In the genomic region with DNA sequence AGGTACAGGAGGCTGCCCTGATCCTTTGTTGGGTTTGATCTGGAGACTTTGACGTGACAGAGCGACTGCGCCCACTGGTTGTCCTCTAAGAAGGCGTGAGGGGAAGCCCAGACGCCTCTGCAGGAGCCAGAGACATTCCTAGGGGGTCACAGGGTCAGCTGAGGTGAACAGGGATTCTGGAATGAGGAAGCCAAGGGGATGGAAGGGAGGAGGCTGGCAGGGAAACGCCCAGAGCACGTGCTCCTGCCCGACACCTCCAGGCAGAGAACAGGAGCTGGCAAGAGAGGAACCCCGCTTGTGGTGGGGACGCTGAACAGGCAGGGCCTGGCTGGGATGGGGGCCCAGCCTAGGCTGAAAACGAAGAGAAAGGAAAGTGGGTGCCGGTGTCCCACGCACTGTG, we compare ENCODE assay signal across 14 cellular contexts. TPM values are rescaled to one million over a fixed set of nuclear protein-coding genes. Genes with fewer than 3 reads are reported as not detected.
A peak's percentile ranks its signal among the peaks of the same experiment; 100 is the strongest.
DNase-seq lines count a peak whose midpoint lies in the region; ATAC-seq and TF ChIP-seq lines count a peak whose summit lies in the region.
"Had no signal": no experiment of that assay in that cellular context is flagged by ENCODE, and none has a peak within 500 bp of the region (broad histone marks: within the 10 kb centered on the region; RNA-seq: fewer than 3 reads in every experiment).

No MANE protein-coding gene starts in this region.

- H3K4me2 ChIP-seq in GM23338 = no peak overlapping the region
- H3K4me2 ChIP-seq: smooth muscle cell had no signal

- H3K27ac ChIP-seq in GM23338 (ENCODE audit: low read depth) = no peak overlapping the region
- no peak overlapping the region for H3K27ac ChIP-seq in RWPE2 (ENCODE audit: poor library complexity, severe bottlenecking)
- H3K27ac ChIP-seq: SK-N-MC had no signal

- H3F3A ChIP-seq in GM23338 (replicated peaks; ENCODE audit: low read depth) = no peaks in the 10 kb centered on the region

- no peak overlapping the region for H3K27ac Mint-ChIP-seq in GM23338

- no peak overlapping the region for H3K4me3 Mint-ChIP-seq in GM23338

- no peaks in the 10 kb centered on the region for H3K36me3 Mint-ChIP-seq in GM23338 (ENCODE audit: low read depth)

- DNase-seq in GM23338 (ENCODE audit: low spot score) (peak; percentile 77), RWPE2 (ENCODE audit: low spot score) (no peak), glomerular visceral epithelial cell (ENCODE audit: extremely low spot score) (peak; percentile 12), renal cortical epithelial cell (ENCODE audit: low read depth) (peak; percentile 58), NCI-H1105 (lab: John Stamatoyannopoulos, UW) (no peak)
- no peak for DNase-seq in activated T-cell treated with anti-CD3 and anti-CD28 coated beads, Interleukin-2, amount 50 U/mL, for 48 hours
- DNase-seq: activated CD4-positive, alpha-beta T cell treated with anti-CD3 and anti-CD28 coated beads for 4 hours; activated effector memory CD4-positive, alpha-beta T cell treated with Interleukin-2 at 50 U/mL for 16 hours; glutamatergic neuron; NCI-H69 had no signal

- H3K27me3 Mint-ChIP-seq in GM23338 (ENCODE audit: insufficient read depth, low read depth, poor library complexity) = peaks cover 11% of the 10 kb centered on the region

- H3K79me2 ChIP-seq in GM23338 (replicated peaks; ENCODE audit: insufficient read depth) = no peaks in the 10 kb centered on the region

- no peaks in the 10 kb centered on the region for H3K9me2 ChIP-seq in GM23338 (ENCODE audit: insufficient read depth)

- no peaks in the 10 kb centered on the region for H3K9me3 ChIP-seq in RWPE2 (ENCODE audit: severe bottlenecking)

- peak; percentile 92 for ATAC-seq in GM23338
- peak; percentile 83 for ATAC-seq in RWPE2 (ENCODE audit: low read depth)
- no peak for ATAC-seq in GM18505 (IDR thresholded peaks at IDR 0.05; ENCODE audit: unreplicated experiment)
- no peak for ATAC-seq in HG02759 (IDR thresholded peaks at IDR 0.05; ENCODE audit: unreplicated experiment)

- H3K9me3 Mint-ChIP-seq in GM23338 = no peaks in the 10 kb centered on the region

- peak overlapping the region; percentile 86; the same call in 1 of the 2 replicates for H2AFZ ChIP-seq in GM23338

- TF ChIP-seq POLR2A in GM18505 (IDR thresholded peaks at IDR 0.05; ENCODE audit: borderline replicate concordance, extremely low read depth, insufficient read depth, insufficient read length) = no peak

- H4K20me1 ChIP-seq in GM23338 (replicated peaks; ENCODE audit: insufficient read depth) = no peaks in the 10 kb centered on the region

- H3K36me3 ChIP-seq in GM23338 (ENCODE audit: insufficient read depth) (no peaks in the 10 kb centered on the region), RWPE2 (ENCODE audit: low read depth) (no peaks in the 10 kb centered on the region)

- no peak overlapping the region for H3K4me3 ChIP-seq in GM23338
- no peak overlapping the region for H3K4me3 ChIP-seq in RWPE2 (ENCODE audit: severe bottlenecking)
- H3K4me3 ChIP-seq: SK-N-MC, smooth muscle cell had no signal

- no peaks in the 10 kb centered on the region for H3K4me1 ChIP-seq in GM23338 (ENCODE audit: insufficient read depth)
- H3K4me1 ChIP-seq in RWPE2 (ENCODE audit: insufficient read depth, poor library complexity, severe bottlenecking) = no peaks in the 10 kb centered on the region

- H3K27me3 ChIP-seq in GM23338 (ENCODE audit: insufficient read depth) = no peaks in the 10 kb centered on the region
- no peaks in the 10 kb centered on the region for H3K27me3 ChIP-seq in RWPE2 (ENCODE audit: insufficient read depth, poor library complexity, severe bottlenecking)

- TF ChIP-seq CTCF in GM23338 (conservative IDR thresholded peaks at IDR 0.05; ENCODE audit: low read depth in 2 of 2) = no peak
- no peak for TF ChIP-seq CTCF in RWPE2 (IDR thresholded peaks at IDR 0.05; ENCODE audit: poor library complexity, severe bottlenecking)

- peaks cover 4% of the 10 kb centered on the region for H3K4me1 Mint-ChIP-seq in GM23338

TF ChIP-seq in GM23338, 12 proteins besides CTCF, POLR2A, EP300 and RAD21 (continues in another document):
- TF ChIP-seq CREB1 (CRISPR knock-in tag; IDR thresholded peaks at IDR 0.05; ENCODE audit: low read depth) = no peak
- no peak for TF ChIP-seq ZNF331 (CRISPR knock-in tag; IDR thresholded peaks at IDR 0.05; ENCODE audit: low read depth)
- no peak for TF ChIP-seq EZH2 (IDR thresholded peaks at IDR 0.05; ENCODE audit: low read depth, unreplicated experiment)
- TF ChIP-seq, protein P1, sequence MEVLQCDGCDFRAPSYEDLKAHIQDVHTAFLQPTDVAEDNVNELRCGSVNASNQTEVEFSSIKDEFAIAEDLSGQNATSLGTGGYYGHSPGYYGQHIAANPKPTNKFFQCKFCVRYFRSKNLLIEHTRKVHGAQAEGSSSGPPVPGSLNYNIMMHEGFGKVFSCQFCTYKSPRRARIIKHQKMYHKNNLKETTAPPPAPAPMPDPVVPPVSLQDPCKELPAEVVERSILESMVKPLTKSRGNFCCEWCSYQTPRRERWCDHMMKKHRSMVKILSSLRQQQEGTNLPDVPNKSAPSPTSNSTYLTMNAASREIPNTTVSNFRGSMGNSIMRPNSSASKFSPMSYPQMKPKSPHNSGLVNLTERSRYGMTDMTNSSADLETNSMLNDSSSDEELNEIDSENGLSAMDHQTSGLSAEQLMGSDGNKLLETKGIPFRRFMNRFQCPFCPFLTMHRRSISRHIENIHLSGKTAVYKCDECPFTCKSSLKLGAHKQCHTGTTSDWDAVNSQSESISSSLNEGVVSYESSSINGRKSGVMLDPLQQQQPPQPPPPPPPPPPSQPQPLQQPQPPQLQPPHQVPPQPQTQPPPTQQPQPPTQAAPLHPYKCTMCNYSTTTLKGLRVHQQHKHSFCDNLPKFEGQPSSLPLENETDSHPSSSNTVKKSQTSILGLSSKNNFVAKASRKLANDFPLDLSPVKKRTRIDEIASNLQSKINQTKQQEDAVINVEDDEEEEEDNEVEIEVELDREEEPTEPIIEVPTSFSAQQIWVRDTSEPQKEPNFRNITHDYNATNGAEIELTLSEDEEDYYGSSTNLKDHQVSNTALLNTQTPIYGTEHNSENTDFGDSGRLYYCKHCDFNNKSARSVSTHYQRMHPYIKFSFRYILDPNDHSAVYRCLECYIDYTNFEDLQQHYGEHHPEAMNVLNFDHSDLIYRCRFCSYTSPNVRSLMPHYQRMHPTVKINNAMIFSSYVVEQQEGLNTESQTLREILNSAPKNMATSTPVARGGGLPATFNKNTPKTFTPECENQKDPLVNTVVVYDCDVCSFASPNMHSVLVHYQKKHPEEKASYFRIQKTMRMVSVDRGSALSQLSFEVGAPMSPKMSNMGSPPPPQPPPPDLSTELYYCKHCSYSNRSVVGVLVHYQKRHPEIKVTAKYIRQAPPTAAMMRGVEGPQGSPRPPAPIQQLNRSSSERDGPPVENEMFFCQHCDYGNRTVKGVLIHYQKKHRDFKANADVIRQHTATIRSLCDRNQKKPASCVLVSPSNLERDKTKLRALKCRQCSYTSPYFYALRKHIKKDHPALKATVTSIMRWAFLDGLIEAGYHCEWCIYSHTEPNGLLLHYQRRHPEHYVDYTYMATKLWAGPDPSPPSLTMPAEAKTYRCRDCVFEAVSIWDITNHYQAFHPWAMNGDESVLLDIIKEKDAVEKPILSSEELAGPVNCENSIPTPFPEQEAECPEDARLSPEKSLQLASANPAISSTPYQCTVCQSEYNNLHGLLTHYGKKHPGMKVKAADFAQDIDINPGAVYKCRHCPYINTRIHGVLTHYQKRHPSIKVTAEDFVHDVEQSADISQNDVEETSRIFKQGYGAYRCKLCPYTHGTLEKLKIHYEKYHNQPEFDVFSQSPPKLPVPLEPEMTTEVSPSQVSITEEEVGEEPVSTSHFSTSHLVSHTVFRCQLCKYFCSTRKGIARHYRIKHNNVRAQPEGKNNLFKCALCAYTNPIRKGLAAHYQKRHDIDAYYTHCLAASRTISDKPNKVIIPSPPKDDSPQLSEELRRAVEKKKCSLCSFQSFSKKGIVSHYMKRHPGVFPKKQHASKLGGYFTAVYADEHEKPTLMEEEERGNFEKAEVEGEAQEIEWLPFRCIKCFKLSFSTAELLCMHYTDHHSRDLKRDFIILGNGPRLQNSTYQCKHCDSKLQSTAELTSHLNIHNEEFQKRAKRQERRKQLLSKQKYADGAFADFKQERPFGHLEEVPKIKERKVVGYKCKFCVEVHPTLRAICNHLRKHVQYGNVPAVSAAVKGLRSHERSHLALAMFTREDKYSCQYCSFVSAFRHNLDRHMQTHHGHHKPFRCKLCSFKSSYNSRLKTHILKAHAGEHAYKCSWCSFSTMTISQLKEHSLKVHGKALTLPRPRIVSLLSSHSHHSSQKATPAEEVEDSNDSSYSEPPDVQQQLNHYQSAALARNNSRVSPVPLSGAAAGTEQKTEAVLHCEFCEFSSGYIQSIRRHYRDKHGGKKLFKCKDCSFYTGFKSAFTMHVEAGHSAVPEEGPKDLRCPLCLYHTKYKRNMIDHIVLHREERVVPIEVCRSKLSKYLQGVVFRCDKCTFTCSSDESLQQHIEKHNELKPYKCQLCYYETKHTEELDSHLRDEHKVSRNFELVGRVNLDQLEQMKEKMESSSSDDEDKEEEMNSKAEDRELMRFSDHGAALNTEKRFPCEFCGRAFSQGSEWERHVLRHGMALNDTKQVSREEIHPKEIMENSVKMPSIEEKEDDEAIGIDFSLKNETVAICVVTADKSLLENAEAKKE (CRISPR knock-in tag; IDR thresholded peaks at IDR 0.05) = no peak
- TF ChIP-seq EZH2phosphoT487 (IDR thresholded peaks at IDR 0.05; ENCODE audit: unreplicated experiment) = no peak
- TF ChIP-seq ZNF114 (CRISPR knock-in tag; IDR thresholded peaks at IDR 0.05) = no peak
- TF ChIP-seq POLR2AphosphoS5 (IDR thresholded peaks at IDR 0.05; ENCODE audit: low read depth) = no peak

RNA-seq across cellular contexts. Expression of a gene that starts 5.6 kb away (rescaled TPM):
- 0.52 TPM in 1 of 2 replicates, not detected in the other for total RNA-seq in GM23338 (2014; rRNA removed; shearing (Covaris generic))
- 0.08 TPM in 1 of 2 replicates, not detected in the other for polyA plus RNA-seq in GM23338 (2016; fragmentation: Nextera tagmentation; extraction: Ambion mirVana)
- 0.05 TPM in 1 of 2 replicates, not detected in the other for total RNA-seq in renal cortical epithelial cell

RNA-seq across cellular contexts. Expression of a gene that starts 28.5 kb away (rescaled TPM):
- 146 and 168 TPM in 2 replicates for total RNA-seq in GM23338 (2014; rRNA removed; shearing (Covaris generic))
- 147 and 156 TPM in 2 replicates for polyA plus RNA-seq in GM23338 (2016; fragmentation: Nextera tagmentation; extraction: Ambion mirVana)
- total RNA-seq in renal cortical epithelial cell = 130 and 459 TPM in 2 replicates

RNA-seq across cellular contexts. Expression of a gene that starts 44.7 kb away (rescaled TPM):
- 9.6 and 26.9 TPM in 2 replicates for total RNA-seq in GM23338 (2014; rRNA removed; shearing (Covaris generic))
- 17.5 and 18.6 TPM in 2 replicates for polyA plus RNA-seq in GM23338 (2016; fragmentation: Nextera tagmentation; extraction: Ambion mirVana)
- 4.0 and 30.1 TPM in 2 replicates for total RNA-seq in renal cortical epithelial cell

RNA-seq across cellular contexts. Expression of a gene that starts 44.8 kb away (rescaled TPM):
- total RNA-seq in GM23338 (2014; rRNA removed; shearing (Covaris generic)) = 16.1 and 23.0 TPM in 2 replicates
- 10.8 and 10.9 TPM in 2 replicates for polyA plus RNA-seq in GM23338 (2016; fragmentation: Nextera tagmentation; extraction: Ambion mirVana)
- 4.0 and 26.0 TPM in 2 replicates for total RNA-seq in renal cortical epithelial cell

Comparison
In these comparisons a context has a peak if more than half of its experiments do, and no peak if none do; other contexts are left out.
1. ATAC-seq: peak in GM23338 (single experiment) and RWPE2 (single experiment); none in GM18505 (single experiment) and HG02759 (single experiment).
2. DNase-seq: peak in GM23338 (single experiment), glomerular visceral epithelial cell (single experiment) and renal cortical epithelial cell (single experiment); none in RWPE2 (single experiment), activated T-cell treated with anti-CD3 and anti-CD28 coated beads, Interleukin-2, amount 50 U/mL, for 48 hours (0 of 2) and NCI-H1105 (single experiment).